8 cellular contexts compared by ENCODE assay signal in the genomic region with DNA sequence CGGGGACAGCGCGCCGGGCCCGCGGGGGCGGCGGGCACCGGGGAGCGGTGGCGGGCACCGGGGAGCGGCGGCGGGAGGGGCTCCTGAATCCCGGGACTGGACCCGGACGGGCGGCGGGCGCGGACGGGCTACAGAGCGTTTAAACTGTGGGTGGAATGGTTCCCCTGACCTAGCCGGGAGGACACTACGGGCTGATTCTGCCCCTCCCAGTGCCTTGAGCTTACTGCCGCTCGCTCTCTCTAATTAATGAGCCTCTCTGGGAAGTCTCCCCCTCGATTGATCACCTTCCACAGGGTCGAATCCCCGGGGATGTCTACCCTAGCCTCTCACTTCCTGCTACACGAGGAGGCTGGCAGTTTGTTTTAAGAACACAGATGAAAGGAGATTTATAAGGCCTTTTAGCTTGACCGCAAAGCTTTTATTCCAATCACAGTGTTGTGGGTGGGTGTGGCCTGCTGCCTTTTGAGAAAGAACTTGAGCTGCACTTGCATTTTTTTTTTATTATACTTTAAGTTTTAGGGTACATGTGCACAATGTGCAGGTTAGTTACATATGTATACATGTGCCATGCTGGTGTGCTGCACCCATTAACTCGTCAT. TPM values are rescaled to one million over a fixed set of nuclear protein-coding genes. Genes with fewer than 3 reads are reported as not detected.
DNase-seq lines count a peak whose midpoint lies in the region; ATAC-seq and TF ChIP-seq lines count a peak whose summit lies in the region.

No MANE protein-coding gene starts in this region.

- in situ Hi-C loops in SK-MEL-5 (cut with HindIII; ENCODE audit: low pct_unique_long_range_greater_than_20kb, low sequenced_read_pairs), result no loop called here

- WGBS in heart left ventricle, 4 donors, result 3 to 19% (median 11%) methylated on average over 6 to 33 of the region's 34 CpGs
- 2 to 5% methylated on average over 4 to 7 of the region's 34 CpGs for WGBS in gastroesophageal sphincter (ENCODE audit: low coverage in 1 of 2), 2 donors

- H3K27ac ChIP-seq in heart left ventricle, result peak overlapping the region in 2 of 12 donors; percentile 42 to 85
- H3K27ac ChIP-seq in gastroesophageal sphincter, result peak overlapping the region in 3 of 4 donors; percentile 84 to 86 (median 84)

- intact Hi-C loops in heart left ventricle (cut with DNase I), result no loop called here
- intact Hi-C loops in Right ventricle myocardium inferior (cut with DNase I), result no loop called here

- peak overlapping the region; percentile 42 to 79 (median 61) for H3K4me3 ChIP-seq in heart left ventricle
- peak overlapping the region; percentile 54 to 87 for H3K4me3 ChIP-seq in gastroesophageal sphincter

- TF ChIP-seq EP300 in gastroesophageal sphincter (IDR thresholded peaks at IDR 0.05), result no peak

- H3K27me3 ChIP-seq in heart left ventricle, result peaks cover 0 to 50% (median 18%) of the 10 kb centered on the region in 9 donors
- no peaks in the 10 kb centered on the region for H3K27me3 ChIP-seq in gastroesophageal sphincter

- TF ChIP-seq POLR2A in heart left ventricle (IDR thresholded peaks at IDR 0.05) (no peak), gastroesophageal sphincter (IDR thresholded peaks at IDR 0.05) (no peak)

- no peak for DNase-seq in heart left ventricle
- DNase-seq in Right ventricle myocardium inferior (ENCODE audit: missing footprints), result no peak
- peak; percentile 16 for DNase-seq in SK-MEL-5 (ENCODE audit: low read depth, low spot score)
- peak; percentile 58 for DNase-seq in retina

- no peak for TF ChIP-seq CTCF in heart left ventricle (IDR thresholded peaks at IDR 0.05)
- TF ChIP-seq CTCF in gastroesophageal sphincter (IDR thresholded peaks at IDR 0.05), result no peak

- H3K36me3 ChIP-seq in heart left ventricle, result no peaks in the 10 kb centered on the region
- no peaks in the 10 kb centered on the region for H3K36me3 ChIP-seq in gastroesophageal sphincter

- H3K9me3 ChIP-seq in heart left ventricle, result no peaks in the 10 kb centered on the region
- no peaks in the 10 kb centered on the region for H3K9me3 ChIP-seq in gastroesophageal sphincter

- ATAC-seq in heart left ventricle (no peak), Right ventricle myocardium inferior (no peak), gastroesophageal sphincter (no peak), HG02610 (IDR thresholded peaks at IDR 0.05; ENCODE audit: unreplicated experiment) (no peak), HG02571 (IDR thresholded peaks at IDR 0.05; ENCODE audit: unreplicated experiment) (no peak), GM21825 (IDR thresholded peaks at IDR 0.05; ENCODE audit: unreplicated experiment) (no peak)

- H3K4me1 ChIP-seq in heart left ventricle (peaks cover 0 to 18% (median 5%) of the 10 kb centered on the region in 12 donors), gastroesophageal sphincter (peaks cover 0 to 17% (median 6%) of the 10 kb centered on the region in 3 donors)

RNA-seq across cellular contexts. Expression of a gene that starts 1.0 kb away (rescaled TPM):
- total RNA-seq in heart left ventricle (1 to 10 TPM; 1.1 to 5.9 (median 1.8) TPM), Right ventricle myocardium inferior (5.1 TPM), gastroesophageal sphincter (10 to 100 TPM; 13.5 to 24.6 (median 19.9) TPM)
- polyA plus RNA-seq in heart left ventricle, result under 1 TPM; 0.76 to 0.84 TPM
- 18.8 and 27.4 TPM in 2 replicates for total RNA-seq in SK-MEL-5 (2014; rRNA removed; shearing (Covaris generic))
- polyA plus RNA-seq in SK-MEL-5 (2015; cell fraction: cytosol; rRNA removed), result 11.9 and 14.6 TPM in 2 replicates
- 7.3 and 14.3 TPM in 2 replicates for polyA plus RNA-seq in SK-MEL-5 (2015; cell fraction: nucleus; rRNA removed)

Comparison
In these comparisons a context has a peak if more than half of its experiments do, and no peak if none do; other contexts are left out.
1. DNase-seq: peak in SK-MEL-5 (single experiment) and retina (single experiment); none in heart left ventricle (0 of 5) and Right ventricle myocardium inferior (single experiment).